ENCODE assay signal across 8 cellular contexts in genomic region chr10:12349628-12350166, GRCh38. TPM values are rescaled to one million over a fixed set of nuclear protein-coding genes. Genes with fewer than 3 reads are reported as not detected.
DNase-seq lines count a peak whose midpoint lies in the region; ATAC-seq, FAIRE-seq and TF ChIP-seq lines count a peak whose summit lies in the region.

No MANE protein-coding gene starts in this region.

- CTCF ChIA-PET in HepG2 (lab: Yijun Ruan, JAX; ENCODE audit: low intra/inter-chr PET ratio, low total read pairs), result no interaction called here

- H3K4me3 Mint-ChIP-seq in activated naive CD8-positive, alpha-beta T cell treated with anti-CD3 and anti-CD28 coated beads, Interleukin-2, amount 10 ng/mL, durations not matched to agents 7 days and 5 days, result peak overlapping the region; percentile 94
- H3K4me3 Mint-ChIP-seq in type B pancreatic cell, result peak overlapping the region; percentile 98

- no TSS peak for BruUV-seq in HepG2 (replicated peaks; lab: Mats Ljungman, UMichigan)

- H3K36me3 Mint-ChIP-seq in activated naive CD8-positive, alpha-beta T cell treated with anti-CD3 and anti-CD28 coated beads, Interleukin-2, amount 10 ng/mL, durations not matched to agents 7 days and 5 days, result no peaks in the 10 kb centered on the region
- H3K36me3 Mint-ChIP-seq in type B pancreatic cell, result peaks cover 3% of the 10 kb centered on the region

- in situ Hi-C loops in HepG2 (cut with HindIII; ENCODE audit: extremely low pct_ligation_motif_present, low pct_unique_long_range_greater_than_20kb), result no loop called here

- H3K4me3 ChIP-seq in HepG2 (replicated peaks in 1 of 3; ENCODE audit: insufficient read depth in 1 of 3, low read depth in 2 of 3, low read length in 3 of 3), result peak overlapping the region; percentile 45 to 62 (median 54)

- peaks cover 20% of the 10 kb centered on the region for H3K4me1 ChIP-seq in HepG2 (ENCODE audit: insufficient read depth, low read length)

- H3K36me3 ChIP-seq in HepG2 (replicated peaks in 1 of 2; ENCODE audit: control insufficient read depth in 1 of 2, insufficient read depth in 2 of 2, low read length in 2 of 2), result no peaks in the 10 kb centered on the region

- no peaks in the 10 kb centered on the region for H3K9me3 ChIP-seq in HepG2 (ENCODE audit: low read length)

- POLR2A ChIA-PET in activated naive CD8-positive, alpha-beta T cell treated with anti-CD3 and anti-CD28 coated beads, Interleukin-2, amount 10 ng/mL, durations not matched to agents 7 days and 5 days (lab: Charles Lee), result interaction anchor here (1.4 kb wide), 2 partner anchors 16 to 154 kb away, joined by 4 to 6 read pairs; partner anchors contain the start of gene NUDT5
- POLR2A ChIA-PET in HepG2 (lab: Yijun Ruan, JAX), result no interaction called here

- peaks cover 5 to 43% of the 10 kb centered on the region in 2 experiments; a peak in 4 of 5 replicates for H3K27me3 ChIP-seq in HepG2 (ENCODE audit: control insufficient read depth in 1 of 2, insufficient read depth in 2 of 2, low read length in 2 of 2)

- H3K9me3 Mint-ChIP-seq in activated naive CD8-positive, alpha-beta T cell treated with anti-CD3 and anti-CD28 coated beads, Interleukin-2, amount 10 ng/mL, durations not matched to agents 7 days and 5 days, result no peaks in the 10 kb centered on the region
- H3K9me3 Mint-ChIP-seq in type B pancreatic cell, result no peaks in the 10 kb centered on the region

- TF ChIP-seq EP300 in HepG2 (IDR thresholded peaks at IDR 0.05; ENCODE audit: low read depth in 2 of 2, low read length in 2 of 2) (no peak), HepG2 (CRISPR knock-in tag; IDR thresholded peaks at IDR 0.05; ENCODE audit: borderline replicate concordance) (no peak)

- TF ChIP-seq RAD21 in HepG2 (CRISPR knock-in tag; IDR thresholded peaks at IDR 0.05), result no peak

- H3K9ac ChIP-seq in HepG2 (ENCODE audit: insufficient read depth, low read depth, low read length), result no peak overlapping the region

- H3K4me2 ChIP-seq in HepG2 (ENCODE audit: low read depth, low read length), result peak overlapping the region; percentile 78

- no peaks in the 10 kb centered on the region for H4K20me1 ChIP-seq in HepG2 (ENCODE audit: insufficient read depth, low read length)

- TF ChIP-seq CTCF in HepG2 (CRISPR knock-in tag; IDR thresholded peaks at IDR 0.05) (no peak), type B pancreatic cell (conservative IDR thresholded peaks at IDR 0.05) (no peak)

- peak; percentile 40 for ATAC-seq in HG03103 (IDR thresholded peaks at IDR 0.05; ENCODE audit: low read depth, unreplicated experiment)
- ATAC-seq in activated naive CD8-positive, alpha-beta T cell treated with anti-CD3 and anti-CD28 coated beads, Interleukin-2, amount 10 ng/mL, durations not matched to agents 7 days and 5 days (ENCODE audit: low read depth), result no peak
- peak; percentile 56 for ATAC-seq in HepG2

- no peak overlapping the region for H3K27ac ChIP-seq in HepG2 (ENCODE audit: extremely low read length, insufficient read depth, low read length)

- no peaks in the 10 kb centered on the region for H3K79me2 ChIP-seq in HepG2 (ENCODE audit: insufficient read depth, low read length)

- peak overlapping the region; percentile 96 for H3K27ac Mint-ChIP-seq in activated naive CD8-positive, alpha-beta T cell treated with anti-CD3 and anti-CD28 coated beads, Interleukin-2, amount 10 ng/mL, durations not matched to agents 7 days and 5 days
- peak overlapping the region; percentile 93 for H3K27ac Mint-ChIP-seq in type B pancreatic cell

- FAIRE-seq in HepG2 (lab: Jason Lieb, UNC), result no peak
- no peak for FAIRE-seq in H54 (lab: Jason Lieb, UNC)

- 3% methylated on average over 15 of the region's 73 CpGs for WGBS in HepG2 (ENCODE audit: low lambda C conversion rate)

- no peak for TF ChIP-seq POLR2A in HepG2 (IDR thresholded peaks at IDR 0.05; ENCODE audit: insufficient read depth in 1 of 2, low read depth in 2 of 2, low read length in 2 of 2)
- TF ChIP-seq POLR2A in H54 (IDR thresholded peaks at IDR 0.05; ENCODE audit: low read depth, low read length), result no peak

- intact Hi-C loops in HepG2 (cut with micrococcal nuclease; ENCODE audit: unreplicated experiment), result no loop called here

- peaks cover 23% of the 10 kb centered on the region for H3K27me3 Mint-ChIP-seq in activated naive CD8-positive, alpha-beta T cell treated with anti-CD3 and anti-CD28 coated beads, Interleukin-2, amount 10 ng/mL, durations not matched to agents 7 days and 5 days
- peaks cover 37% of the 10 kb centered on the region for H3K27me3 Mint-ChIP-seq in type B pancreatic cell

- peaks cover 24% of the 10 kb centered on the region for H3K4me1 Mint-ChIP-seq in activated naive CD8-positive, alpha-beta T cell treated with anti-CD3 and anti-CD28 coated beads, Interleukin-2, amount 10 ng/mL, durations not matched to agents 7 days and 5 days
- peaks cover 24% of the 10 kb centered on the region for H3K4me1 Mint-ChIP-seq in type B pancreatic cell (ENCODE audit: unreplicated experiment)

- DNase-seq in NK-92 treated with Interleukin-12 subunit alpha and Interleukin-12 subunit beta, amount 100 ng/mL, for 24 hours (lab: John Stamatoyannopoulos, UW), result peak; percentile 1
- DNase-seq in NK-92 (lab: John Stamatoyannopoulos, UW; ENCODE audit: unreplicated experiment) (no peak), HepG2 (ENCODE audit: low spot score) (no peak), type B pancreatic cell (ENCODE audit: extremely low spot score, unreplicated experiment) (no peak), H54 (ENCODE audit: insufficient read length, low spot score) (no peak)
- peak; percentile 86 for DNase-seq in activated naive CD8-positive, alpha-beta T cell treated with anti-CD3 and anti-CD28 coated beads, Interleukin-2, amount 10 ng/mL, durations not matched to agents 7 days and 5 days
- no peak for DNase-seq in activated CD8-positive, alpha-beta memory T cell treated with anti-CD3 and anti-CD28 coated beads, Interleukin-2, amount 50 U/mL, for 4 hours

- H2AFZ ChIP-seq in HepG2 (ENCODE audit: low read length), result no peak overlapping the region

TF ChIP-seq in HepG2, 621 proteins besides CTCF, POLR2A, EP300 and RAD21 (continues in another document):
- no peak for TF ChIP-seq ZMYM4 (CRISPR knock-in tag; IDR thresholded peaks at IDR 0.05)
- TF ChIP-seq THYN1 (CRISPR knock-in tag; IDR thresholded peaks at IDR 0.05; ENCODE audit: borderline replicate concordance, low read depth), result no peak
- TF ChIP-seq HNRNPK (IDR thresholded peaks at IDR 0.05; ENCODE audit: low read depth, low read length, poor library complexity, severe bottlenecking), result peak; percentile 0
- no peak for TF ChIP-seq HDAC2 (CRISPR knock-in tag; IDR thresholded peaks at IDR 0.05)
- TF ChIP-seq LRRFIP1 (CRISPR knock-in tag; conservative IDR thresholded peaks at IDR 0.05), result no peak

RNA-seq across cellular contexts. Expression of gene CAMK1D, which starts 0.3 kb away (rescaled TPM):
- total RNA-seq in activated naive CD8-positive, alpha-beta T cell treated with anti-CD3 and anti-CD28 coated beads, Interleukin-2, amount 10 ng/mL, durations not matched to agents 7 days and 5 days, result 1 to 10 TPM; 7.5 to 9.0 TPM
- total RNA-seq in HepG2 (2016; rRNA removed; fragmentation: Illumina TruSeq; extraction: Trizol) (not detected in 2 replicates), type B pancreatic cell (ENCODE audit: low replicate concordance) (12.2 and 29.2 TPM in 2 replicates)
- total RNA-seq in HepG2 (2016; cell fraction: cytosol; rRNA removed; fragmentation: Illumina TruSeq; extraction: Trizol; ENCODE audit: low read depth), result not detected in 2 replicates
- not detected in 2 replicates for total RNA-seq in HepG2 (2016; cell fraction: insoluble cytoplasmic fraction; rRNA removed; fragmentation: Illumina TruSeq; extraction: Trizol)
- total RNA-seq in HepG2 (2016; cell fraction: membrane; rRNA removed; fragmentation: Illumina TruSeq; extraction: Trizol), result not detected in 2 replicates
- total RNA-seq in HepG2 (2016; cell fraction: nucleus; rRNA removed; fragmentation: Illumina TruSeq; extraction: Trizol), result not detected in 2 replicates
- polyA plus RNA-seq in HepG2 (2011; rRNA removed), result under 0.01 TPM in 1 of 2 replicates, not detected in the other
- polyA plus RNA-seq in HepG2 (2011; cell fraction: cytosol; rRNA removed), result 0.01 TPM in 1 of 2 replicates, not detected in the other
- polyA plus RNA-seq in HepG2 (2011; cell fraction: nucleus; rRNA removed), result 0.07 TPM in 1 of 2 replicates, not detected in the other
- polyA plus RNA-seq in HepG2 (2012), result not detected in 2 replicates
- not detected in 2 replicates for polyA plus RNA-seq in HepG2 (2016; cell fraction: cytosol; fragmentation: Illumina TruSeq; extraction: Trizol; ENCODE audit: low read depth)
- polyA plus RNA-seq in HepG2 (2016; cell fraction: insoluble cytoplasmic fraction; fragmentation: Illumina TruSeq; extraction: Trizol; ENCODE audit: low read depth), result not detected in 2 replicates
- polyA plus RNA-seq in HepG2 (2016; cell fraction: membrane; fragmentation: Illumina TruSeq; extraction: Trizol; ENCODE audit: low read depth), result not detected in 2 replicates
- polyA plus RNA-seq in HepG2 (2016; cell fraction: nucleus; fragmentation: Illumina TruSeq; extraction: Trizol; ENCODE audit: insufficient read depth, low read depth), result not detected in 2 replicates
- polyA minus RNA-seq in HepG2 (2011; rRNA and poly(A)+ RNA removed; ENCODE audit: low replicate concordance), result 5.4 TPM in 1 of 2 replicates, not detected in the other
- polyA minus RNA-seq in HepG2 (2011; cell fraction: cytosol; rRNA and poly(A)+ RNA removed), result 0.09 TPM in 1 of 2 replicates, not detected in the other
- polyA minus RNA-seq in HepG2 (2011; cell fraction: nucleus; rRNA and poly(A)+ RNA removed), result not detected in 2 replicates

Comparison
In these comparisons a context has a peak if more than half of its experiments do, and no peak if none do; other contexts are left out.
1. DNase-seq: peak in NK-92 treated with Interleukin-12 subunit alpha and Interleukin-12 subunit beta, amount 100 ng/mL, for 24 hours (single experiment) and activated naive CD8-positive, alpha-beta T cell treated with anti-CD3 and anti-CD28 coated beads, Interleukin-2, amount 10 ng/mL, durations not matched to agents 7 days and 5 days (single experiment); none in NK-92 (single experiment), HepG2 (single experiment), type B pancreatic cell (single experiment), H54 (single experiment) and activated CD8-positive, alpha-beta memory T cell treated with anti-CD3 and anti-CD28 coated beads, Interleukin-2, amount 50 U/mL, for 4 hours (single experiment).